In genomic region chr2:131491469-131491836, GRCh38 we compare ENCODE assay signal across 9 cellular contexts. TPM values are rescaled to one million over a fixed set of nuclear protein-coding genes. Genes with fewer than 3 reads are reported as not detected.
DNase-seq lines count a peak whose midpoint lies in the region; ATAC-seq, FAIRE-seq and TF ChIP-seq lines count a peak whose summit lies in the region.
"Not testable (repeated sequence)": the region's sequence is repeated elsewhere in the genome, so short reads cannot be mapped to it uniquely, and the experiment has no call there.
"Had no signal": no experiment of that assay in that cellular context is flagged by ENCODE, and none has a peak within 500 bp of the region (broad histone marks: within the 10 kb centered on the region; RNA-seq: fewer than 3 reads in every experiment).

No MANE protein-coding gene starts in this region.

- ATAC-seq in K562 (peak; percentile 48), foreskin keratinocyte (peak; percentile 1)

- not testable (repeated sequence) for H3K27me3 Mint-ChIP-seq in T-helper 1 cell treated with Interleukin-12 subunit alpha and Interleukin-12 subunit beta and Interleukin-4 antibody, amounts not matched to agents 30 μg/mL and 1 μg/mL, for 36 hours (ENCODE audit: low read depth); stimulated activated naive CD8-positive, alpha-beta T cell treated with anti-CD3 and anti-CD28 coated beads, Interleukin-15, Interleukin-2, amounts not matched to agents 100 ng/mL and 50 ng/mL, for 24 hours

- H3K27me3 ChIP-seq in H7 (ENCODE audit: control insufficient read depth, insufficient read depth, low read length); KMS-11 (ENCODE audit: insufficient read depth, low read depth); K562 (ENCODE audit: control insufficient read depth in 2 of 2, insufficient read depth in 2 of 2, low read length in 2 of 2); foreskin keratinocyte; mucosa of stomach (ENCODE audit: control insufficient read depth, insufficient read depth, low read length): not testable (repeated sequence)

- H2AFZ ChIP-seq in KMS-11 (ENCODE audit: low read depth) = peak overlapping the region; percentile 40; the same call in 1 of the 2 replicates
- H2AFZ ChIP-seq in K562 (ENCODE audit: low read depth, low read length) = peak overlapping the region; percentile 33; the same call in 1 of the 2 replicates

- intact Hi-C loops in K562 (cut with micrococcal nuclease) = loop anchor here (5.0 kb wide), 1 partner anchor 181 kb away; no protein-coding TSS in a partner anchor

- H3K4me2 ChIP-seq in KMS-11 = peak overlapping the region; percentile 71
- peak overlapping the region; percentile 85 for H3K4me2 ChIP-seq in K562 (ENCODE audit: insufficient read depth, low read length)

- H3K27ac Mint-ChIP-seq in T-helper 1 cell treated with Interleukin-12 subunit alpha and Interleukin-12 subunit beta and Interleukin-4 antibody, amounts not matched to agents 30 μg/mL and 1 μg/mL, for 36 hours = peak overlapping the region; percentile 88
- peak overlapping the region; percentile 94 for H3K27ac Mint-ChIP-seq in stimulated activated naive CD8-positive, alpha-beta T cell treated with anti-CD3 and anti-CD28 coated beads, Interleukin-15, Interleukin-2, amounts not matched to agents 100 ng/mL and 50 ng/mL, for 24 hours

- POLR2A ChIA-PET in K562 (lab: Yijun Ruan, JAX) = interaction anchor here (2.6 kb wide), 1 partner anchor 7 kb away, joined by 9 read pairs; no protein-coding TSS in a partner anchor

- CTCF ChIA-PET in K562 (lab: Yijun Ruan, JAX; ENCODE audit: low intra/inter-chr PET ratio) = not testable (repeated sequence)

- not testable (repeated sequence) for H4K20me1 ChIP-seq in KMS-11 (ENCODE audit: insufficient read depth); K562 (replicated peaks; ENCODE audit: control insufficient read depth, insufficient read depth, low read length)

- TF ChIP-seq EP300 in K562 (IDR thresholded peaks at IDR 0.05; ENCODE audit: low read length) = not testable (repeated sequence)

- not testable (repeated sequence) for BruUV-seq in K562 (replicated peaks; lab: Mats Ljungman, UMichigan)

- in situ Hi-C loops in K562 (cut with MboI) = not testable (repeated sequence)

- H3K4me3 ChIP-seq in H7 (ENCODE audit: insufficient read depth, low read depth, low read length) (peak overlapping the region; percentile 41), K562 (peak overlapping the region; percentile 99), mucosa of stomach (ENCODE audit: low read length) (peak overlapping the region; percentile 36)
- H3K4me3 ChIP-seq in KMS-11 (IDR thresholded peaks at IDR 0.05; ENCODE audit: insufficient read depth, low read depth, low read length) = not testable (repeated sequence)

- not testable (repeated sequence) for H3K9me3 Mint-ChIP-seq in T-helper 1 cell treated with Interleukin-12 subunit alpha and Interleukin-12 subunit beta and Interleukin-4 antibody, amounts not matched to agents 30 μg/mL and 1 μg/mL, for 36 hours; stimulated activated naive CD8-positive, alpha-beta T cell treated with anti-CD3 and anti-CD28 coated beads, Interleukin-15, Interleukin-2, amounts not matched to agents 100 ng/mL and 50 ng/mL, for 24 hours

- DNase-seq in DMS 273 (lab: John Stamatoyannopoulos, UW; ENCODE audit: unreplicated experiment) = peak; percentile 52
- DNase-seq in H7 = peak; percentile 49
- DNase-seq in K562 (ENCODE audit: extremely low read depth in 1 of 4, low spot score in 3 of 4) = peak in 2 of 4 experiments; percentile 11 to 20
- peak in 1 of 2 donors; percentile 7 for DNase-seq in foreskin keratinocyte

- not testable (repeated sequence) for TF ChIP-seq POLR2A in K562 (conservative IDR thresholded peaks at IDR 0.05)

- H3K79me2 ChIP-seq in KMS-11 (ENCODE audit: insufficient read depth, low read depth) (peaks cover 66% of the 10 kb centered on the region), K562 (ENCODE audit: control insufficient read depth, insufficient read depth, low read length) (peaks cover 81% of the 10 kb centered on the region)

- H3K4me1 ChIP-seq in KMS-11 (ENCODE audit: low read depth, poor library complexity, severe bottlenecking) (peaks cover 27% of the 10 kb centered on the region), K562 (replicated peaks in 1 of 2; ENCODE audit: control insufficient read depth in 2 of 2, insufficient read depth in 2 of 2, low read length in 2 of 2) (peaks cover 6 to 39% of the 10 kb centered on the region in 2 experiments; a peak in 4 of 5 replicates)
- H3K4me1 ChIP-seq in foreskin keratinocyte; mucosa of stomach (ENCODE audit: control insufficient read depth, insufficient read depth, low read length): not testable (repeated sequence)

- 0% methylated on average over 5 of the region's 22 CpGs for WGBS in K562 (ENCODE audit: insufficient coverage, low coverage, missing lambda C conversion rate)

- H3K4me3 Mint-ChIP-seq in T-helper 1 cell treated with Interleukin-12 subunit alpha and Interleukin-12 subunit beta and Interleukin-4 antibody, amounts not matched to agents 30 μg/mL and 1 μg/mL, for 36 hours = peak overlapping the region; percentile 88
- H3K4me3 Mint-ChIP-seq in stimulated activated naive CD8-positive, alpha-beta T cell treated with anti-CD3 and anti-CD28 coated beads, Interleukin-15, Interleukin-2, amounts not matched to agents 100 ng/mL and 50 ng/mL, for 24 hours = peak overlapping the region; percentile 90

- not testable (repeated sequence) for FAIRE-seq in K562 (lab: Jason Lieb, UNC)

- not testable (repeated sequence) for H3K9me1 ChIP-seq in K562 (ENCODE audit: control insufficient read depth, insufficient read depth, low read length)

- not testable (repeated sequence) for H3K36me3 ChIP-seq in H7 (replicated peaks; ENCODE audit: control insufficient read depth, insufficient read depth, low read length); KMS-11 (ENCODE audit: insufficient read depth); mucosa of stomach (ENCODE audit: control insufficient read depth, insufficient read depth, low read length)
- H3K36me3 ChIP-seq in K562 (ENCODE audit: control insufficient read depth, insufficient read depth, low read length) = peaks cover 34% of the 10 kb centered on the region; the same call in 1 of the 3 replicates

- H3K9me3 ChIP-seq in K562 (replicated peaks; ENCODE audit: control insufficient read depth, insufficient read depth, low read depth, low read length); mucosa of stomach (ENCODE audit: control insufficient read depth, low read length): not testable (repeated sequence)

- H3K36me3 Mint-ChIP-seq in T-helper 1 cell treated with Interleukin-12 subunit alpha and Interleukin-12 subunit beta and Interleukin-4 antibody, amounts not matched to agents 30 μg/mL and 1 μg/mL, for 36 hours (ENCODE audit: low read depth) = peaks cover 17% of the 10 kb centered on the region
- H3K36me3 Mint-ChIP-seq in stimulated activated naive CD8-positive, alpha-beta T cell treated with anti-CD3 and anti-CD28 coated beads, Interleukin-15, Interleukin-2, amounts not matched to agents 100 ng/mL and 50 ng/mL, for 24 hours (ENCODE audit: low read depth) = not testable (repeated sequence)

- not testable (repeated sequence) for TF ChIP-seq CTCF in KMS-11 (conservative IDR thresholded peaks at IDR 0.05; ENCODE audit: low read depth, low read length); K562 (IDR thresholded peaks at IDR 0.05 in 2 of 3, conservative IDR thresholded peaks at IDR 0.05 in 1 of 3; ENCODE audit: insufficient read depth in 2 of 3, low read depth in 1 of 3, low read length in 3 of 3); foreskin keratinocyte (conservative IDR thresholded peaks at IDR 0.05)

- not testable (repeated sequence) for TF ChIP-seq RAD21 in K562 (CRISPR knock-in tag; conservative IDR thresholded peaks at IDR 0.05 in 1 of 2, IDR thresholded peaks at IDR 0.05 in 1 of 2)

- H3K27ac ChIP-seq in KMS-11 (peak overlapping the region; percentile 55; the same call in 1 of the 2 replicates), K562 (ENCODE audit: extremely low read depth, low read depth, low read length) (peak overlapping the region; percentile 72)
- H3K27ac ChIP-seq in foreskin keratinocyte = not testable (repeated sequence)

- peak overlapping the region; percentile 87 for H3K9ac ChIP-seq in KMS-11
- peak overlapping the region; percentile 96 to 98 for H3K9ac ChIP-seq in K562 (ENCODE audit: insufficient read depth in 1 of 2, low read depth in 2 of 2, low read length in 2 of 2)
- H3K9ac ChIP-seq in mucosa of stomach (ENCODE audit: low read length) = peak overlapping the region; percentile 64

- H3K4me1 Mint-ChIP-seq in T-helper 1 cell treated with Interleukin-12 subunit alpha and Interleukin-12 subunit beta and Interleukin-4 antibody, amounts not matched to agents 30 μg/mL and 1 μg/mL, for 36 hours (ENCODE audit: low read depth) = peaks cover 14% of the 10 kb centered on the region
- H3K4me1 Mint-ChIP-seq in stimulated activated naive CD8-positive, alpha-beta T cell treated with anti-CD3 and anti-CD28 coated beads, Interleukin-15, Interleukin-2, amounts not matched to agents 100 ng/mL and 50 ng/mL, for 24 hours (ENCODE audit: low read depth) = peaks cover 27% of the 10 kb centered on the region

RNA-seq across cellular contexts. Expression of gene MZT2A, which starts 0.7 kb away (rescaled TPM):
- total RNA-seq in H7 (2014; rRNA removed; shearing (Covaris generic)) = 156 and 163 TPM in 2 replicates
- 25.8 and 78.6 TPM in 2 replicates for total RNA-seq in K562 (2011; cell fraction: chromatin; rRNA removed; ENCODE audit: low replicate concordance)
- 83.4 and 85.7 TPM in 2 replicates for total RNA-seq in K562 (2011; cell fraction: nucleolus; rRNA removed)
- 47.7 and 51.6 TPM in 2 replicates for total RNA-seq in K562 (2011; cell fraction: nucleoplasm; rRNA removed)
- 355 and 449 TPM in 2 replicates for total RNA-seq in K562 (2014; rRNA removed)
- total RNA-seq in K562 (2014; rRNA removed; fragmentation: Illumina TruSeq; extraction: Trizol) = 14.0 and 16.2 TPM in 2 replicates
- total RNA-seq in K562 (2015; rRNA removed; fragmentation: Illumina TruSeq; extraction: Trizol) = 101 and 116 TPM in 2 replicates
- 261 and 263 TPM in 2 replicates for total RNA-seq in K562 (2021)
- 124 and 159 TPM in 2 replicates for polyA plus RNA-seq in K562 (2011; rRNA removed)
- 129 and 471 TPM in 2 replicates for polyA plus RNA-seq in K562 (2011; cell fraction: cytosol; rRNA removed)
- 79.8 and 83.1 TPM in 2 replicates for polyA plus RNA-seq in K562 (2011; cell fraction: nucleus; rRNA removed)
- 211 and 226 TPM in 2 replicates for polyA plus RNA-seq in K562 (2012)
- polyA plus RNA-seq in K562 (2014; fragmentation: Illumina TruSeq; extraction: Trizol) = 12.3 and 61.7 TPM in 2 replicates
- 10 to 100 TPM in 1 of 2 experiments, 1 to 10 TPM in 1; 5.8 to 10.8 TPM for polyA plus RNA-seq in K562 (2014; fragmentation: Nextera tagmentation; extraction: Ambion mirVana)
- 313 and 341 TPM in 2 replicates for polyA plus RNA-seq in K562 (2014; rRNA removed)
- 11.0 and 12.8 TPM in 2 replicates for polyA minus RNA-seq in K562 (2011; rRNA and poly(A)+ RNA removed)
- polyA minus RNA-seq in K562 (2011; cell fraction: cytosol; rRNA and poly(A)+ RNA removed) = 40.8 and 54.0 TPM in 2 replicates
- 29.5 and 33.0 TPM in 2 replicates for polyA minus RNA-seq in K562 (2011; cell fraction: nucleus; rRNA and poly(A)+ RNA removed)
- 206 and 383 TPM in 2 replicates for total RNA-seq in foreskin keratinocyte
- polyA plus RNA-seq in foreskin keratinocyte = 197 and 467 TPM in 2 replicates

RNA-seq across cellular contexts. Expression of gene TUBA3D, which starts 15.5 kb away (rescaled TPM):
- total RNA-seq in H7 (2014; rRNA removed; shearing (Covaris generic)) = 0.62 TPM in 1 of 2 replicates, not detected in the other
- not detected in 2 replicates for total RNA-seq in K562 (2011; cell fraction: chromatin; rRNA removed; ENCODE audit: low replicate concordance)
- not detected in 2 replicates for total RNA-seq in K562 (2011; cell fraction: nucleolus; rRNA removed)
- not detected in 2 replicates for total RNA-seq in K562 (2011; cell fraction: nucleoplasm; rRNA removed)
- not detected in 2 replicates for total RNA-seq in K562 (2014; rRNA removed)
- not detected in 2 replicates for total RNA-seq in K562 (2014; rRNA removed; fragmentation: Illumina TruSeq; extraction: Trizol)
- total RNA-seq in K562 (2015; rRNA removed; fragmentation: Illumina TruSeq; extraction: Trizol) = not detected in 2 replicates
- total RNA-seq in K562 (2021) = not detected in 2 replicates
- polyA plus RNA-seq in K562 (2011; rRNA removed) = 0.14 TPM in 1 of 2 replicates, not detected in the other
- polyA plus RNA-seq in K562 (2011; cell fraction: cytosol; rRNA removed) = 0.43 TPM in 1 of 2 replicates, not detected in the other
- 0.07 TPM in 1 of 2 replicates, not detected in the other for polyA plus RNA-seq in K562 (2011; cell fraction: nucleus; rRNA removed)
- 0.20 and 0.44 TPM in 2 replicates for polyA plus RNA-seq in K562 (2012)
- not detected in 2 replicates for polyA plus RNA-seq in K562 (2014; fragmentation: Illumina TruSeq; extraction: Trizol)
- not detected for polyA plus RNA-seq in K562 (2014; fragmentation: Nextera tagmentation; extraction: Ambion mirVana)
- polyA plus RNA-seq in K562 (2014; rRNA removed) = not detected in 2 replicates
- polyA minus RNA-seq in K562 (2011; rRNA and poly(A)+ RNA removed) = not detected in 2 replicates
- polyA minus RNA-seq in K562 (2011; cell fraction: cytosol; rRNA and poly(A)+ RNA removed) = not detected in 2 replicates
- not detected in 2 replicates for polyA minus RNA-seq in K562 (2011; cell fraction: nucleus; rRNA and poly(A)+ RNA removed)
- total RNA-seq in foreskin keratinocyte = not detected in 2 replicates
- polyA plus RNA-seq in foreskin keratinocyte = not detected in 2 replicates
- total RNA-seq: adrenal gland had no signal

RNA-seq across cellular contexts. Expression of gene CCDC74A, which starts 36.2 kb away (rescaled TPM):
- 12.5 and 20.7 TPM in 2 replicates for total RNA-seq in H7 (2014; rRNA removed; shearing (Covaris generic))
- total RNA-seq in K562 (2011; cell fraction: chromatin; rRNA removed; ENCODE audit: low replicate concordance) = 34.1 and 111 TPM in 2 replicates
- total RNA-seq in K562 (2011; cell fraction: nucleolus; rRNA removed) = 65.5 and 86.6 TPM in 2 replicates
- 51.4 and 61.8 TPM in 2 replicates for total RNA-seq in K562 (2011; cell fraction: nucleoplasm; rRNA removed)
- 19.5 and 28.0 TPM in 2 replicates for total RNA-seq in K562 (2014; rRNA removed)
- total RNA-seq in K562 (2014; rRNA removed; fragmentation: Illumina TruSeq; extraction: Trizol) = 3.7 and 4.3 TPM in 2 replicates
- 9.5 and 9.6 TPM in 2 replicates for total RNA-seq in K562 (2015; rRNA removed; fragmentation: Illumina TruSeq; extraction: Trizol)
- total RNA-seq in K562 (2021) = 12.5 and 13.1 TPM in 2 replicates
- polyA plus RNA-seq in K562 (2011; rRNA removed) = 22.1 and 29.0 TPM in 2 replicates
- 19.9 and 23.2 TPM in 2 replicates for polyA plus RNA-seq in K562 (2011; cell fraction: cytosol; rRNA removed)
- 128 and 170 TPM in 2 replicates for polyA plus RNA-seq in K562 (2011; cell fraction: nucleus; rRNA removed)
- 11.6 and 20.5 TPM in 2 replicates for polyA plus RNA-seq in K562 (2012)
- 8.8 and 11.0 TPM in 2 replicates for polyA plus RNA-seq in K562 (2014; fragmentation: Illumina TruSeq; extraction: Trizol)
- polyA plus RNA-seq in K562 (2014; fragmentation: Nextera tagmentation; extraction: Ambion mirVana) = 1 to 10 TPM; 1.1 to 1.3 TPM
- 25.1 and 38.1 TPM in 2 replicates for polyA plus RNA-seq in K562 (2014; rRNA removed)
- 4.6 and 4.9 TPM in 2 replicates for polyA minus RNA-seq in K562 (2011; rRNA and poly(A)+ RNA removed)
- 5.3 and 10.2 TPM in 2 replicates for polyA minus RNA-seq in K562 (2011; cell fraction: cytosol; rRNA and poly(A)+ RNA removed)
- polyA minus RNA-seq in K562 (2011; cell fraction: nucleus; rRNA and poly(A)+ RNA removed) = 20.9 and 21.0 TPM in 2 replicates
- total RNA-seq in foreskin keratinocyte = 11.7 and 13.3 TPM in 2 replicates
- polyA plus RNA-seq in foreskin keratinocyte = 11.6 and 14.1 TPM in 2 replicates
